Comparison of ENCODE assay signal across 8 cellular contexts in genomic region chr13:42990147-42990990, GRCh38. TPM values are rescaled to one million over a fixed set of nuclear protein-coding genes. Genes with fewer than 3 reads are reported as not detected.
A peak's percentile ranks its signal among the peaks of the same experiment; 100 is the strongest.
DNase-seq lines count a peak whose midpoint lies in the region; ATAC-seq and TF ChIP-seq lines count a peak whose summit lies in the region.

No MANE protein-coding gene starts in this region.

- ATAC-seq in activated CD4-positive, alpha-beta T cell treated with anti-CD3 and anti-CD28 coated beads for 36 hours: no peak
- ATAC-seq in stimulated activated naive B cell treated with anti-CD40 and anti-IgM and Interleukin-4, amounts not matched to agents 10 μg/mL and 1 μg/mL and 100 μg/mL, for 72 hours (replicated peaks): no peak
- ATAC-seq in GM21423 (IDR thresholded peaks at IDR 0.05; ENCODE audit: unreplicated experiment): no peak

- no peak for DNase-seq in activated CD4-positive, alpha-beta T cell treated with anti-CD3 and anti-CD28 coated beads for 36 hours
- no peak for DNase-seq in activated CD4-positive, alpha-beta T cell treated with anti-CD3 and anti-CD28 coated beads, Interleukin-2, amount 50 U/mL, for 48 hours
- peak; percentile 65 for DNase-seq in RPMI7951 (ENCODE audit: low read depth)
- DNase-seq in fibroblast of the aortic adventitia (ENCODE audit: low read depth): peak; percentile 16
- DNase-seq in stimulated activated naive B cell treated with anti-CD40 and anti-IgM and Interleukin-4, amounts not matched to agents 10 μg/mL and 1 μg/mL and 100 μg/mL, for 72 hours: no peak
- DNase-seq in activated CD4-positive, alpha-beta T cell treated with anti-CD3 and anti-CD28 coated beads for 4 hours: no peak
- DNase-seq in HPDE6-E6E7 (ENCODE audit: extremely low spot score): no peak

- H3K4me1 Mint-ChIP-seq in activated CD4-positive, alpha-beta T cell treated with anti-CD3 and anti-CD28 coated beads for 36 hours: peaks cover 35% of the 10 kb centered on the region
- peaks cover 24 to 48% of the 10 kb centered on the region in 2 donors for H3K4me1 Mint-ChIP-seq in stimulated activated naive B cell treated with anti-CD40 and anti-IgM and Interleukin-4, amounts not matched to agents 10 μg/mL and 1 μg/mL and 100 μg/mL, for 72 hours

- H3K4me3 ChIP-seq in fibroblast of the aortic adventitia (ENCODE audit: low read depth, low read length): no peak overlapping the region

- peak overlapping the region; percentile 99 for H3K27ac Mint-ChIP-seq in activated CD4-positive, alpha-beta T cell treated with anti-CD3 and anti-CD28 coated beads for 36 hours
- H3K27ac Mint-ChIP-seq in stimulated activated naive B cell treated with anti-CD40 and anti-IgM and Interleukin-4, amounts not matched to agents 10 μg/mL and 1 μg/mL and 100 μg/mL, for 72 hours: peak overlapping the region; percentile 99

- H3K9me3 Mint-ChIP-seq in activated CD4-positive, alpha-beta T cell treated with anti-CD3 and anti-CD28 coated beads for 36 hours (ENCODE audit: low read depth): no peaks in the 10 kb centered on the region
- no peaks in the 10 kb centered on the region for H3K9me3 Mint-ChIP-seq in stimulated activated naive B cell treated with anti-CD40 and anti-IgM and Interleukin-4, amounts not matched to agents 10 μg/mL and 1 μg/mL and 100 μg/mL, for 72 hours

- no peaks in the 10 kb centered on the region for H3K27me3 Mint-ChIP-seq in activated CD4-positive, alpha-beta T cell treated with anti-CD3 and anti-CD28 coated beads for 36 hours
- no peaks in the 10 kb centered on the region for H3K27me3 Mint-ChIP-seq in stimulated activated naive B cell treated with anti-CD40 and anti-IgM and Interleukin-4, amounts not matched to agents 10 μg/mL and 1 μg/mL and 100 μg/mL, for 72 hours

- CTCF ChIA-PET in activated CD4-positive, alpha-beta T cell treated with anti-CD3 and anti-CD28 coated beads for 36 hours (lab: Charles Lee): interaction anchor here (0.6 to 1.2 kb wide), 6 partner anchors 9 to 729 kb away, joined by 3 to 6 read pairs (median 4); no protein-coding TSS in a partner anchor

- no peak for TF ChIP-seq CTCF in fibroblast of the aortic adventitia (IDR thresholded peaks at IDR 0.05; ENCODE audit: insufficient read depth, low read length)

- peaks cover 9% of the 10 kb centered on the region for H3K36me3 Mint-ChIP-seq in activated CD4-positive, alpha-beta T cell treated with anti-CD3 and anti-CD28 coated beads for 36 hours (ENCODE audit: low read depth)
- H3K36me3 Mint-ChIP-seq in stimulated activated naive B cell treated with anti-CD40 and anti-IgM and Interleukin-4, amounts not matched to agents 10 μg/mL and 1 μg/mL and 100 μg/mL, for 72 hours: no peaks in the 10 kb centered on the region

- POLR2A ChIA-PET in activated CD4-positive, alpha-beta T cell treated with anti-CD3 and anti-CD28 coated beads for 36 hours (lab: Charles Lee): interaction anchor here (0.7 to 1.9 kb wide), 3 partner anchors 33 to 1275 kb away, joined by 3 to 8 read pairs (median 3); partner anchors contain the start of gene DNAJC15

- intact Hi-C loops in activated CD4-positive, alpha-beta T cell treated with anti-CD3 and anti-CD28 coated beads for 36 hours (cut with DNase I, micrococcal nuclease): loop anchor here (2.0 to 5.0 kb wide), 5 partner anchors 64 to 1523 kb away; no protein-coding TSS in a partner anchor

- peak overlapping the region; percentile 84 for H3K4me3 Mint-ChIP-seq in activated CD4-positive, alpha-beta T cell treated with anti-CD3 and anti-CD28 coated beads for 36 hours
- peak overlapping the region; percentile 92 to 94 for H3K4me3 Mint-ChIP-seq in stimulated activated naive B cell treated with anti-CD40 and anti-IgM and Interleukin-4, amounts not matched to agents 10 μg/mL and 1 μg/mL and 100 μg/mL, for 72 hours

RNA-seq across cellular contexts. Expression of gene EPSTI1, which starts 1.7 kb away (rescaled TPM):
- total RNA-seq in activated CD4-positive, alpha-beta T cell treated with anti-CD3 and anti-CD28 coated beads for 36 hours: 10 to 100 TPM; 30.7 to 32.0 TPM
- 7.9 and 8.4 TPM in 2 replicates for total RNA-seq in RPMI7951 (2014; rRNA removed; shearing (Covaris generic))
- 2.0 and 15.7 TPM in 2 replicates for total RNA-seq in fibroblast of the aortic adventitia (ENCODE audit: low replicate concordance)

RNA-seq across cellular contexts. Expression of gene DNAJC15, which starts 33.0 kb away (rescaled TPM):
- 10 to 100 TPM; 13.0 to 20.8 TPM for total RNA-seq in activated CD4-positive, alpha-beta T cell treated with anti-CD3 and anti-CD28 coated beads for 36 hours
- total RNA-seq in RPMI7951 (2014; rRNA removed; shearing (Covaris generic)): 54.5 and 64.5 TPM in 2 replicates
- 11.2 and 18.7 TPM in 2 replicates for total RNA-seq in fibroblast of the aortic adventitia (ENCODE audit: low replicate concordance)

Comparison
In these comparisons a context has a peak if more than half of its experiments do, and no peak if none do; other contexts are left out.
1. DNase-seq: peak in RPMI7951 (single experiment) and fibroblast of the aortic adventitia (single experiment); none in activated CD4-positive, alpha-beta T cell treated with anti-CD3 and anti-CD28 coated beads for 36 hours (single experiment), activated CD4-positive, alpha-beta T cell treated with anti-CD3 and anti-CD28 coated beads, Interleukin-2, amount 50 U/mL, for 48 hours (0 of 2), stimulated activated naive B cell treated with anti-CD40 and anti-IgM and Interleukin-4, amounts not matched to agents 10 μg/mL and 1 μg/mL and 100 μg/mL, for 72 hours (single experiment), activated CD4-positive, alpha-beta T cell treated with anti-CD3 and anti-CD28 coated beads for 4 hours (0 of 2) and HPDE6-E6E7 (single experiment).